ENCODE assay signal across 11 cellular contexts in genomic region chr20:18465536-18466200, GRCh38. TPM values are rescaled to one million over a fixed set of nuclear protein-coding genes. Genes with fewer than 3 reads are reported as not detected.
DNase-seq lines count a peak whose midpoint lies in the region; ATAC-seq and TF ChIP-seq lines count a peak whose summit lies in the region.
"Had no signal": no experiment of that assay in that cellular context is flagged by ENCODE, and none has a peak within 500 bp of the region (broad histone marks: within the 10 kb centered on the region; RNA-seq: fewer than 3 reads in every experiment).

No MANE protein-coding gene starts in this region.

- H3K27ac ChIP-seq in SK-N-MC (no peak overlapping the region), psoas muscle (no peak overlapping the region)
- H3K27ac ChIP-seq: vagina had no signal

- peaks cover 13% of the 10 kb centered on the region for H3K36me3 Mint-ChIP-seq in stimulated activated naive CD8-positive, alpha-beta T cell treated with anti-CD3 and anti-CD28 coated beads, Interleukin-15, Interleukin-2, amounts not matched to agents 100 ng/mL and 50 ng/mL, for 24 hours (ENCODE audit: low read depth)
- no peaks in the 10 kb centered on the region for H3K36me3 Mint-ChIP-seq in type B pancreatic cell

- no peaks in the 10 kb centered on the region for H3K27me3 Mint-ChIP-seq in stimulated activated naive CD8-positive, alpha-beta T cell treated with anti-CD3 and anti-CD28 coated beads, Interleukin-15, Interleukin-2, amounts not matched to agents 100 ng/mL and 50 ng/mL, for 24 hours
- H3K27me3 Mint-ChIP-seq in type B pancreatic cell, result no peaks in the 10 kb centered on the region

- peaks cover 13% of the 10 kb centered on the region for H3K4me1 ChIP-seq in psoas muscle

- WGBS in psoas muscle, 3 donors, result 63 to 67% (median 66%) methylated on average over 6 of the region's 6 CpGs

- H3K27ac Mint-ChIP-seq in stimulated activated naive CD8-positive, alpha-beta T cell treated with anti-CD3 and anti-CD28 coated beads, Interleukin-15, Interleukin-2, amounts not matched to agents 100 ng/mL and 50 ng/mL, for 24 hours, result no peak overlapping the region
- H3K27ac Mint-ChIP-seq in type B pancreatic cell, result peak overlapping the region; percentile 99

- DNase-seq in stimulated activated naive CD8-positive, alpha-beta T cell treated with anti-CD3 and anti-CD28 coated beads, Interleukin-15, Interleukin-2, amounts not matched to agents 100 U/mL and 50 U/mL, for 24 hours, result no peak
- DNase-seq in SK-N-MC (ENCODE audit: low read depth, low spot score) (no peak), glomerular visceral epithelial cell (ENCODE audit: extremely low spot score) (peak; percentile 44), type B pancreatic cell (ENCODE audit: extremely low spot score, unreplicated experiment) (no peak), 8988T (no peak), hippocampal formation (lab: John Stamatoyannopoulos, UW) (no peak), psoas muscle (no peak)
- DNase-seq: left lung; stimulated activated CD4-positive, alpha-beta T cell treated with anti-CD3 and anti-CD28 coated beads, Interleukin-2, amount 100 ng/mL, for 24 hours had no signal

- H3K9me3 Mint-ChIP-seq in stimulated activated naive CD8-positive, alpha-beta T cell treated with anti-CD3 and anti-CD28 coated beads, Interleukin-15, Interleukin-2, amounts not matched to agents 100 ng/mL and 50 ng/mL, for 24 hours, result no peaks in the 10 kb centered on the region
- H3K9me3 Mint-ChIP-seq in type B pancreatic cell, result no peaks in the 10 kb centered on the region

- intact Hi-C loops in psoas muscle (cut with DNase I), result loop anchor here (5.0 kb wide), 2 partner anchors 37 to 173 kb away; no protein-coding TSS in a partner anchor

- H3K4me3 ChIP-seq in SK-N-MC, result peak overlapping the region; percentile 95; the same call in 1 of the 2 replicates
- no peak overlapping the region for H3K4me3 ChIP-seq in psoas muscle

- H3K4me3 Mint-ChIP-seq in stimulated activated naive CD8-positive, alpha-beta T cell treated with anti-CD3 and anti-CD28 coated beads, Interleukin-15, Interleukin-2, amounts not matched to agents 100 ng/mL and 50 ng/mL, for 24 hours, result peak overlapping the region; percentile 97
- peak overlapping the region; percentile 92 for H3K4me3 Mint-ChIP-seq in type B pancreatic cell

- no peaks in the 10 kb centered on the region for H3K27me3 ChIP-seq in psoas muscle (ENCODE audit: insufficient read depth in 3 of 3, low read length in 2 of 3)
- H3K27me3 ChIP-seq: left lung, vagina had no signal

- ATAC-seq in stimulated activated naive CD8-positive, alpha-beta T cell treated with anti-CD3 and anti-CD28 coated beads, Interleukin-15, Interleukin-2, amounts not matched to agents 100 U/mL and 50 U/mL, for 24 hours, result no peak
- ATAC-seq in psoas muscle, result no peak

- H3K36me3 ChIP-seq in SK-N-MC (ENCODE audit: insufficient read depth, low read length) (peaks cover 14% of the 10 kb centered on the region), psoas muscle (ENCODE audit: insufficient read depth in 1 of 2, low read depth in 1 of 2) (peaks cover 4 to 15% of the 10 kb centered on the region in 2 donors)
- H3K36me3 ChIP-seq: vagina had no signal

- TF ChIP-seq CTCF in type B pancreatic cell (conservative IDR thresholded peaks at IDR 0.05) (no peak), psoas muscle (IDR thresholded peaks at IDR 0.05) (no peak)

- peak overlapping the region; percentile 95 for H3K9ac ChIP-seq in SK-N-MC (ENCODE audit: insufficient read length)

- no peaks in the 10 kb centered on the region for H3K9me3 ChIP-seq in SK-N-MC (ENCODE audit: low read depth, low read length)
- no peaks in the 10 kb centered on the region for H3K9me3 ChIP-seq in psoas muscle
- H3K9me3 ChIP-seq: left lung, vagina had no signal

- peaks cover 33% of the 10 kb centered on the region for H3K4me1 Mint-ChIP-seq in stimulated activated naive CD8-positive, alpha-beta T cell treated with anti-CD3 and anti-CD28 coated beads, Interleukin-15, Interleukin-2, amounts not matched to agents 100 ng/mL and 50 ng/mL, for 24 hours (ENCODE audit: low read depth)
- peaks cover 9% of the 10 kb centered on the region for H3K4me1 Mint-ChIP-seq in type B pancreatic cell (ENCODE audit: unreplicated experiment)

RNA-seq across cellular contexts. Expression of gene DZANK1, which starts 1.2 kb away (rescaled TPM):
- total RNA-seq in type B pancreatic cell (ENCODE audit: low replicate concordance) (3.3 and 6.5 TPM in 2 replicates), psoas muscle (under 1 TPM; 0.25 to 0.71 (median 0.43) TPM)
- under 1 TPM; 0.42 to 0.96 (median 0.58) TPM for polyA plus RNA-seq in psoas muscle

RNA-seq across cellular contexts. Expression of gene POLR3F, which starts 1.5 kb away (rescaled TPM):
- total RNA-seq in type B pancreatic cell (ENCODE audit: low replicate concordance) (8.5 and 10.7 TPM in 2 replicates), psoas muscle (1 to 10 TPM; 3.2 to 8.4 (median 6.6) TPM)
- 10 to 100 TPM in 1 of 3 donors, 1 to 10 TPM in 2; 5.1 to 17.7 (median 6.9) TPM for polyA plus RNA-seq in psoas muscle

RNA-seq across cellular contexts. Expression of gene RBBP9, which starts 31.4 kb away (rescaled TPM):
- total RNA-seq in type B pancreatic cell (ENCODE audit: low replicate concordance), result 14.0 and 20.7 TPM in 2 replicates
- 1 to 10 TPM; 3.8 to 5.0 (median 4.8) TPM for total RNA-seq in psoas muscle
- 1 to 10 TPM; 2.2 to 8.7 (median 5.6) TPM for polyA plus RNA-seq in psoas muscle

RNA-seq across cellular contexts. Expression of gene SEC23B, which starts 42.1 kb away (rescaled TPM):
- total RNA-seq in type B pancreatic cell (ENCODE audit: low replicate concordance), result 50.8 and 63.1 TPM in 2 replicates
- total RNA-seq in psoas muscle, result 1 to 10 TPM; 6.1 to 9.5 (median 7.8) TPM
- 10 to 100 TPM in 1 of 3 donors, 1 to 10 TPM in 2; 3.1 to 14.0 (median 7.9) TPM for polyA plus RNA-seq in psoas muscle
